ENCODE assay signal across 15 cellular contexts in the genomic region with DNA sequence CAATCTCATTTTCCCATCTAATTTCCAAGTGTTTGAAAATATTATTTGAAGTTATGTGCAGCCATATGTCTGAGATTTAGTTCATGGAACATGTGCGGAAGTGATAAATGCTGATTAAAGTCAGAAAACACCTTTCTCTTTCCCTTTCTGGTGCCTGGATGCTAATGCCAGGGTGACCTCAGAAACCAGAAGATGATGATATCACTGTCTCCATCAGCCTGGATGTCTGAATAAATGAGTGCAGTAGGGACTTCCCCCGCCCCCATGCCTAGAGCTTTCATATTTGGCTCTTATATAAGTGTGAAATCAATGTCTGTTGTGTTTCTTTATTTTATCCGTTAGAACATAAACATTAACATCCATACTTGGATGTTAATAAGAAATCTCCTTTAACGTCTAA.
A peak's percentile ranks its signal among the peaks of the same experiment; 100 is the strongest.
DNase-seq lines count a peak whose midpoint lies in the region; ATAC-seq, FAIRE-seq and TF ChIP-seq lines count a peak whose summit lies in the region.
"Had no signal": no experiment of that assay in that cellular context is flagged by ENCODE, and none has a peak within 500 bp of the region (broad histone marks: within the 10 kb centered on the region; RNA-seq: fewer than 3 reads in every experiment).

No MANE protein-coding gene starts in this region.

- DNase-seq in activated CD4-positive, alpha-beta T cell treated with anti-CD3 and anti-CD28 coated beads for 36 hours: peak; percentile 73
- no peak for DNase-seq in activated CD4-positive, alpha-beta T cell treated with anti-CD3 and anti-CD28 coated beads, Interleukin-2, amount 10 ng/mL, durations not matched to agents 24 days and 14 days
- DNase-seq in GM12878 (ENCODE audit: low read depth, low spot score) (no peak), NCI-H524 (lab: John Stamatoyannopoulos, UW) (no peak)
- DNase-seq in stimulated activated CD4-positive, alpha-beta T cell treated with anti-CD3 and anti-CD28 coated beads, Interleukin-4, amount 100 ng/mL, for 1 hour: peak; percentile 19
- no peak for DNase-seq in naive thymus-derived CD4-positive, alpha-beta T cell
- DNase-seq: 8988T, hippocampal formation, NCI-H2171, posterior cingulate gyrus had no signal

- BruUV-seq in GM12878 (replicated peaks; lab: Mats Ljungman, UMichigan): no TSS peak

- H3K9ac ChIP-seq in GM12878 (ENCODE audit: control insufficient read depth, insufficient read depth, low read length): no peak overlapping the region

- ATAC-seq in activated CD4-positive, alpha-beta T cell treated with anti-CD3 and anti-CD28 coated beads for 36 hours: peak; percentile 78
- ATAC-seq in HG02798 (IDR thresholded peaks at IDR 0.05; ENCODE audit: poor library complexity, unreplicated experiment): peak; percentile 44
- peak; percentile 71 for ATAC-seq in GM12878
- no peak for ATAC-seq in GM21619 (IDR thresholded peaks at IDR 0.05; ENCODE audit: unreplicated experiment)
- no peak for ATAC-seq in naive thymus-derived CD4-positive, alpha-beta T cell
- ATAC-seq: SK-N-SH treated with all-trans-retinoic acid at 6 μM for 48 hours had no signal

- no peaks in the 10 kb centered on the region for H3K79me2 ChIP-seq in GM12878 (ENCODE audit: control insufficient read depth, insufficient read depth, low read length)

- SMC1A ChIA-PET in GM12878 (lab: Charles Lee; ENCODE audit: uncharacterized antibody, unreplicated experiment): no interaction called here

- no peak overlapping the region for H3K4me3 Mint-ChIP-seq in activated CD4-positive, alpha-beta T cell treated with anti-CD3 and anti-CD28 coated beads for 36 hours
- no peak overlapping the region for H3K4me3 Mint-ChIP-seq in activated CD4-positive, alpha-beta T cell treated with anti-CD3 and anti-CD28 coated beads, Interleukin-2, amount 10 ng/mL, durations not matched to agents 24 days and 14 days
- H3K4me3 Mint-ChIP-seq in naive thymus-derived CD4-positive, alpha-beta T cell: no peak overlapping the region
- H3K4me3 Mint-ChIP-seq: CD14-positive monocyte had no signal

- TF ChIP-seq CTCF in GM12878 (IDR thresholded peaks at IDR 0.05 in 2 of 3, conservative IDR thresholded peaks at IDR 0.05 in 1 of 3; ENCODE audit: control insufficient read depth in 2 of 3, extremely low read depth in 1 of 3, insufficient read depth in 1 of 3, low read depth in 3 of 3, low read length in 3 of 3): no peak

- no peaks in the 10 kb centered on the region for H3K9me3 Mint-ChIP-seq in activated CD4-positive, alpha-beta T cell treated with anti-CD3 and anti-CD28 coated beads for 36 hours (ENCODE audit: low read depth)
- H3K9me3 Mint-ChIP-seq in activated CD4-positive, alpha-beta T cell treated with anti-CD3 and anti-CD28 coated beads, Interleukin-2, amount 10 ng/mL, durations not matched to agents 24 days and 14 days: no peaks in the 10 kb centered on the region
- peaks cover 0 to 6% (median 1%) of the 10 kb centered on the region in 11 donors for H3K9me3 Mint-ChIP-seq in naive thymus-derived CD4-positive, alpha-beta T cell

- no peak overlapping the region for H3K4me3 ChIP-seq in GM12878
- H3K4me3 ChIP-seq in naive thymus-derived CD4-positive, alpha-beta T cell (ENCODE audit: low read length): no peak overlapping the region

- RAD21 ChIA-PET in GM12878 (lab: Charles Lee; ENCODE audit: unreplicated experiment): no interaction called here

- in situ Hi-C loops in GM12878 (cut with MboI): no loop called here

- no peaks in the 10 kb centered on the region for H3K36me3 Mint-ChIP-seq in activated CD4-positive, alpha-beta T cell treated with anti-CD3 and anti-CD28 coated beads for 36 hours (ENCODE audit: low read depth)
- H3K36me3 Mint-ChIP-seq in activated CD4-positive, alpha-beta T cell treated with anti-CD3 and anti-CD28 coated beads, Interleukin-2, amount 10 ng/mL, durations not matched to agents 24 days and 14 days (ENCODE audit: low read depth): no peaks in the 10 kb centered on the region
- H3K36me3 Mint-ChIP-seq in naive thymus-derived CD4-positive, alpha-beta T cell: no peaks in the 10 kb centered on the region
- H3K36me3 Mint-ChIP-seq: CD14-positive monocyte had no signal

- POLR2A ChIA-PET in activated CD4-positive, alpha-beta T cell treated with anti-CD3 and anti-CD28 coated beads for 36 hours (lab: Charles Lee): no interaction called here
- POLR2A ChIA-PET in GM12878 (lab: Charles Lee): no interaction called here
- POLR2A ChIA-PET in naive thymus-derived CD4-positive, alpha-beta T cell (lab: Charles Lee): no interaction called here

- H3K36me3 ChIP-seq in GM12878 (ENCODE audit: control insufficient read depth in 2 of 2, insufficient read depth in 2 of 2, low read length in 1 of 2): no peaks in the 10 kb centered on the region
- H3K36me3 ChIP-seq in naive thymus-derived CD4-positive, alpha-beta T cell (ENCODE audit: control insufficient read depth in 2 of 3, insufficient read depth in 3 of 3, low read length in 3 of 3): no peaks in the 10 kb centered on the region

- no peaks in the 10 kb centered on the region for H4K20me1 ChIP-seq in GM12878 (ENCODE audit: control insufficient read depth, insufficient read depth)

- TF ChIP-seq RAD21 in GM12878 (IDR thresholded peaks at IDR 0.05; ENCODE audit: insufficient read depth, low read depth, low read length): no peak

- H3K27ac Mint-ChIP-seq in activated CD4-positive, alpha-beta T cell treated with anti-CD3 and anti-CD28 coated beads for 36 hours: no peak overlapping the region
- no peak overlapping the region for H3K27ac Mint-ChIP-seq in activated CD4-positive, alpha-beta T cell treated with anti-CD3 and anti-CD28 coated beads, Interleukin-2, amount 10 ng/mL, durations not matched to agents 24 days and 14 days
- no peak overlapping the region for H3K27ac Mint-ChIP-seq in naive thymus-derived CD4-positive, alpha-beta T cell
- H3K27ac Mint-ChIP-seq: CD14-positive monocyte had no signal

- intact Hi-C loops in activated CD4-positive, alpha-beta T cell treated with anti-CD3 and anti-CD28 coated beads for 36 hours (cut with DNase I, micrococcal nuclease): no loop called here
- intact Hi-C loops in activated CD4-positive, alpha-beta T cell treated with anti-CD3 and anti-CD28 coated beads, Interleukin-2, amount 10 ng/mL, durations not matched to agents 24 days and 14 days (cut with micrococcal nuclease): no loop called here
- intact Hi-C loops in GM12878 (cut with micrococcal nuclease; ENCODE audit: unreplicated experiment): no loop called here
- intact Hi-C loops in naive thymus-derived CD4-positive, alpha-beta T cell (cut with micrococcal nuclease): no loop called here

- peaks cover 3% of the 10 kb centered on the region for H3K4me1 Mint-ChIP-seq in activated CD4-positive, alpha-beta T cell treated with anti-CD3 and anti-CD28 coated beads for 36 hours
- peaks cover 3% of the 10 kb centered on the region for H3K4me1 Mint-ChIP-seq in activated CD4-positive, alpha-beta T cell treated with anti-CD3 and anti-CD28 coated beads, Interleukin-2, amount 10 ng/mL, durations not matched to agents 24 days and 14 days
- peaks cover 0 to 2% (median 0%) of the 10 kb centered on the region in 7 donors for H3K4me1 Mint-ChIP-seq in naive thymus-derived CD4-positive, alpha-beta T cell

- no peak for TF ChIP-seq POLR2A in GM12878 (IDR thresholded peaks at IDR 0.05; ENCODE audit: low read depth, low read length)

- H2AFZ ChIP-seq in GM12878 (ENCODE audit: control insufficient read depth, low read depth, low read length): no peak overlapping the region

- no peaks in the 10 kb centered on the region for H3K27me3 ChIP-seq in GM12878 (replicated peaks in 1 of 2; ENCODE audit: control insufficient read depth in 2 of 2, insufficient read depth in 2 of 2, low read length in 1 of 2)
- no peaks in the 10 kb centered on the region for H3K27me3 ChIP-seq in naive thymus-derived CD4-positive, alpha-beta T cell (ENCODE audit: control insufficient read depth in 2 of 2, insufficient read depth in 2 of 2, low read length in 2 of 2)

- WGBS in GM12878 (ENCODE audit: insufficient coverage, insufficient replicate concordance, low lambda C conversion rate, missing lambda C conversion rate): 36% methylated on average over 4 of the region's 4 CpGs

- TF ChIP-seq EP300 in GM12878 (IDR thresholded peaks at IDR 0.05; ENCODE audit: borderline replicate concordance in 1 of 2, control insufficient read depth in 1 of 2, low read depth in 2 of 2, low read length in 2 of 2): no peak

- CTCF ChIA-PET in activated CD4-positive, alpha-beta T cell treated with anti-CD3 and anti-CD28 coated beads for 36 hours (lab: Charles Lee): no interaction called here
- CTCF ChIA-PET in GM12878 (lab: Yijun Ruan, JAX): no interaction called here
- CTCF ChIA-PET in naive thymus-derived CD4-positive, alpha-beta T cell (lab: Charles Lee): no interaction called here

- FAIRE-seq in GM12878 (lab: Jason Lieb, UNC): no peak
- FAIRE-seq: GM12891 had no signal

- H3K4me2 ChIP-seq in GM12878 (ENCODE audit: control insufficient read depth, insufficient read depth): no peak overlapping the region

- no peaks in the 10 kb centered on the region for H3K4me1 ChIP-seq in GM12878 (ENCODE audit: control insufficient read depth, insufficient read depth, low read length)
- no peaks in the 10 kb centered on the region for H3K4me1 ChIP-seq in naive thymus-derived CD4-positive, alpha-beta T cell (ENCODE audit: control insufficient read depth in 2 of 2, insufficient read depth in 2 of 2, low read length in 2 of 2)

- H3K27me3 Mint-ChIP-seq in activated CD4-positive, alpha-beta T cell treated with anti-CD3 and anti-CD28 coated beads for 36 hours: peaks cover 2% of the 10 kb centered on the region
- H3K27me3 Mint-ChIP-seq in activated CD4-positive, alpha-beta T cell treated with anti-CD3 and anti-CD28 coated beads, Interleukin-2, amount 10 ng/mL, durations not matched to agents 24 days and 14 days: no peaks in the 10 kb centered on the region
- peaks cover 0 to 6% (median 4%) of the 10 kb centered on the region in 5 donors for H3K27me3 Mint-ChIP-seq in naive thymus-derived CD4-positive, alpha-beta T cell

- no peak overlapping the region for H3K27ac ChIP-seq in GM12878 (ENCODE audit: control insufficient read depth, insufficient read depth)
- no peak overlapping the region for H3K27ac ChIP-seq in naive thymus-derived CD4-positive, alpha-beta T cell (ENCODE audit: low read depth, low read length)

- no peaks in the 10 kb centered on the region for H3K9me3 ChIP-seq in GM12878 (replicated peaks; ENCODE audit: control insufficient read depth, insufficient read depth, low read length)
- H3K9me3 ChIP-seq in naive thymus-derived CD4-positive, alpha-beta T cell (ENCODE audit: control insufficient read depth in 2 of 3, low read length in 3 of 3): no peaks in the 10 kb centered on the region

TF ChIP-seq in GM12878, 131 proteins besides CTCF, POLR2A, EP300 and RAD21:
- 0 out of 2 replicates have a peak, but pooled peaks have one; percentile 20 for TF ChIP-seq CREB1 (IDR thresholded peaks at IDR 0.05; ENCODE audit: low read depth)
- TF ChIP-seq STAT1 (conservative IDR thresholded peaks at IDR 0.05): no peak
- TF ChIP-seq MYB (IDR thresholded peaks at IDR 0.05; ENCODE audit: borderline replicate concordance, low read depth, low read length): no peak

Comparison
In these comparisons a context has a peak if more than half of its experiments do, and no peak if none do; other contexts are left out.
1. DNase-seq: peak in activated CD4-positive, alpha-beta T cell treated with anti-CD3 and anti-CD28 coated beads for 36 hours (single experiment) and stimulated activated CD4-positive, alpha-beta T cell treated with anti-CD3 and anti-CD28 coated beads, Interleukin-4, amount 100 ng/mL, for 1 hour (single experiment); none in activated CD4-positive, alpha-beta T cell treated with anti-CD3 and anti-CD28 coated beads, Interleukin-2, amount 10 ng/mL, durations not matched to agents 24 days and 14 days (single experiment), GM12878 (single experiment), naive thymus-derived CD4-positive, alpha-beta T cell (0 of 9) and NCI-H524 (0 of 2).
2. ATAC-seq: peak in activated CD4-positive, alpha-beta T cell treated with anti-CD3 and anti-CD28 coated beads for 36 hours (single experiment), HG02798 (single experiment) and GM12878 (single experiment); none in GM21619 (single experiment) and naive thymus-derived CD4-positive, alpha-beta T cell (single experiment).